In genomic region chr16:68711421-68712139, GRCh38 we compare ENCODE assay signal across 11 cellular contexts. TPM values are rescaled to one million over a fixed set of nuclear protein-coding genes. Genes with fewer than 3 reads are reported as not detected.
DNase-seq lines count a peak whose midpoint lies in the region; ATAC-seq and TF ChIP-seq lines count a peak whose summit lies in the region.
"Had no signal": no experiment of that assay in that cellular context is flagged by ENCODE, and none has a peak within 500 bp of the region (broad histone marks: within the 10 kb centered on the region; RNA-seq: fewer than 3 reads in every experiment).

No MANE protein-coding gene starts in this region.

- peak overlapping the region; percentile 94 for H3K27ac Mint-ChIP-seq in neural crest cell (ENCODE audit: unreplicated experiment)

- H3K36me3 Mint-ChIP-seq in neural crest cell (ENCODE audit: low read depth): no peaks in the 10 kb centered on the region

- no peaks in the 10 kb centered on the region for H3K9me3 Mint-ChIP-seq in neural crest cell

- TF ChIP-seq CTCF in GM13976 (IDR thresholded peaks at IDR 0.05; ENCODE audit: borderline replicate concordance, control extremely low read depth, extremely low read depth, insufficient read depth, missing control alignments) (no peak), neural crest cell (conservative IDR thresholded peaks at IDR 0.05) (no peak), GM20000 (IDR thresholded peaks at IDR 0.05; ENCODE audit: extremely low read depth, missing control alignments) (no peak)

- ATAC-seq in HG02798 (IDR thresholded peaks at IDR 0.05; ENCODE audit: poor library complexity, unreplicated experiment): no peak
- ATAC-seq in GM19395 (IDR thresholded peaks at IDR 0.05; ENCODE audit: unreplicated experiment): no peak

- H3K4me1 Mint-ChIP-seq in neural crest cell: peaks cover 27% of the 10 kb centered on the region

- in situ Hi-C loops in GM13976 (cut with MboI; ENCODE audit: low sequenced_read_pairs, unreplicated experiment): no loop called here

- no peaks in the 10 kb centered on the region for H3K27me3 Mint-ChIP-seq in neural crest cell (ENCODE audit: low read depth)

- H3K4me3 Mint-ChIP-seq in neural crest cell: no peak overlapping the region

- DNase-seq in SIG-M5 treated with dmso at 0.1 percent for 504 hours (lab: John Stamatoyannopoulos, UW; ENCODE audit: unreplicated experiment) (peak; percentile 53), SIG-M5 (lab: John Stamatoyannopoulos, UW) (no peak), GM13976 (ENCODE audit: low spot score) (peak; percentile 65), UCSD-AML1 (lab: John Stamatoyannopoulos, UW; ENCODE audit: unreplicated experiment) (peak; percentile 32), neural crest cell (ENCODE audit: low read depth, low spot score) (no peak), GM20000 (ENCODE audit: low spot score) (no peak)
- DNase-seq: 8988T; activated CD8-positive, alpha-beta memory T cell treated with anti-CD3 and anti-CD28 coated beads, Interleukin-2, amount 50 U/mL, for 48 hours; NCI-H187 treated with DMSO at 0.1 percent for 48 hours had no signal

RNA-seq across cellular contexts. Expression of gene CDH1, which starts 25.5 kb away (rescaled TPM):
- total RNA-seq in neural crest cell: 0.48 and 1.1 TPM in 2 replicates

Comparison
In these comparisons a context has a peak if more than half of its experiments do, and no peak if none do; other contexts are left out.
1. DNase-seq: peak in SIG-M5 treated with dmso at 0.1 percent for 504 hours (single experiment), GM13976 (single experiment) and UCSD-AML1 (single experiment); none in SIG-M5 (single experiment), neural crest cell (single experiment) and GM20000 (single experiment).